In genomic region chr1:82806133-82806532, GRCh38 we compare ENCODE assay signal across 17 cellular contexts.
A peak's percentile ranks its signal among the peaks of the same experiment; 100 is the strongest.
DNase-seq lines count a peak whose midpoint lies in the region; ATAC-seq and TF ChIP-seq lines count a peak whose summit lies in the region.
"Had no signal": no experiment of that assay in that cellular context is flagged by ENCODE, and none has a peak within 500 bp of the region (broad histone marks: within the 10 kb centered on the region; RNA-seq: fewer than 3 reads in every experiment).

No MANE protein-coding gene starts in this region.

- H4K8ac ChIP-seq in trophoblast cell (ENCODE audit: low read depth, low read length): no peak overlapping the region

- H3K27ac Mint-ChIP-seq in WTC11 (no peak overlapping the region), neural progenitor cell (no peak overlapping the region)
- H3K27ac Mint-ChIP-seq: CD4-positive, alpha-beta memory T cell had no signal

- H3K4me3 Mint-ChIP-seq in WTC11 (no peak overlapping the region), neural progenitor cell (no peak overlapping the region)
- H3K4me3 Mint-ChIP-seq: CD4-positive, alpha-beta memory T cell had no signal

- H3K18ac ChIP-seq in trophoblast cell (ENCODE audit: low read length): no peak overlapping the region

- H3K4me3 ChIP-seq in neural progenitor cell (no peak overlapping the region), trophoblast cell (ENCODE audit: low read depth, low read length) (no peak overlapping the region)
- H3K4me3 ChIP-seq: GM23248 had no signal

- H2AFZ ChIP-seq in neural progenitor cell (replicated peaks) (no peak overlapping the region), trophoblast cell (ENCODE audit: insufficient read depth, low read length, poor library complexity) (no peak overlapping the region)
- H2AFZ ChIP-seq: GM23248 had no signal

- no peaks in the 10 kb centered on the region for H3K79me1 ChIP-seq in trophoblast cell (ENCODE audit: low read length)

- no peaks in the 10 kb centered on the region for H3K36me3 Mint-ChIP-seq in WTC11
- no peaks in the 10 kb centered on the region for H3K36me3 Mint-ChIP-seq in neural progenitor cell
- H3K36me3 Mint-ChIP-seq: CD4-positive, alpha-beta memory T cell had no signal

- DNase-seq in SK-N-DZ (ENCODE audit: low spot score) (peak; percentile 1), WTC11 (ENCODE audit: low spot score) (no peak), foreskin keratinocyte (peak in 1 of 2 donors; percentile 6), neural progenitor cell (ENCODE audit: low spot score) (peak; percentile 10), trophoblast cell (no peak)
- DNase-seq in activated effector memory CD4-positive, alpha-beta T cell treated with Interleukin-2 at 50 U/mL for 16 hours: no peak
- no peak for DNase-seq in stimulated activated naive CD4-positive, alpha-beta T cell (lab: John Stamatoyannopoulos, UW)
- DNase-seq: C1 segment of cervical spinal cord; Calu3; CD4-positive, alpha-beta memory T cell; COR-L47; DMS53; DMS79 treated with DMSO at 0.1 percent for 48 hours; GF-D8; GM23248; HCEC 1CT had no signal

- POLR2A ChIA-PET in WTC11 (lab: Charles Lee): interaction anchor here (0.5 kb wide), 1 partner anchor 1131 kb away, joined by 3 read pairs; no protein-coding TSS in a partner anchor

- H3K4me1 Mint-ChIP-seq in WTC11 (peaks cover 16% of the 10 kb centered on the region; the same call in 1 of the 2 replicates), neural progenitor cell (peaks cover 28% of the 10 kb centered on the region)
- H3K4me1 Mint-ChIP-seq: CD4-positive, alpha-beta memory T cell had no signal

- H3F3A ChIP-seq in neural progenitor cell (ENCODE audit: low read depth): no peaks in the 10 kb centered on the region

- no peaks in the 10 kb centered on the region for H3K4me1 ChIP-seq in foreskin keratinocyte
- peaks cover 5% of the 10 kb centered on the region for H3K4me1 ChIP-seq in neural progenitor cell
- no peaks in the 10 kb centered on the region for H3K4me1 ChIP-seq in trophoblast cell (ENCODE audit: control insufficient read depth in 1 of 2, insufficient read depth in 2 of 2, low read length in 2 of 2)

- no peak overlapping the region for H3K14ac ChIP-seq in trophoblast cell (ENCODE audit: low read length)

- H3K23ac ChIP-seq in trophoblast cell (ENCODE audit: low read length): no peak overlapping the region

- no peak overlapping the region for H4K12ac ChIP-seq in trophoblast cell (ENCODE audit: low read depth, low read length)

- H3K4ac ChIP-seq in trophoblast cell (ENCODE audit: low read depth, low read length): no peak overlapping the region

- no peak overlapping the region for H2AK5ac ChIP-seq in trophoblast cell (ENCODE audit: low read length)

- no peak overlapping the region for H4K91ac ChIP-seq in trophoblast cell (ENCODE audit: low read depth, low read length)

- H3K27me3 ChIP-seq in foreskin keratinocyte (no peaks in the 10 kb centered on the region), neural progenitor cell (no peaks in the 10 kb centered on the region), trophoblast cell (ENCODE audit: insufficient read depth, low read length) (no peaks in the 10 kb centered on the region)

- ATAC-seq in WTC11 (peak; percentile 82), foreskin keratinocyte (peak; percentile 34), GM18519 (IDR thresholded peaks at IDR 0.05; ENCODE audit: low FRiP score, unreplicated experiment) (no peak)

- no peaks in the 10 kb centered on the region for H4K20me1 ChIP-seq in neural progenitor cell (ENCODE audit: low read depth)

- no peak overlapping the region for H3K4me2 ChIP-seq in neural progenitor cell
- H3K4me2 ChIP-seq in trophoblast cell (ENCODE audit: low read length): no peak overlapping the region

- H3K79me2 ChIP-seq in neural progenitor cell (ENCODE audit: low read depth) (no peaks in the 10 kb centered on the region), trophoblast cell (ENCODE audit: control insufficient read depth, insufficient read depth, low read length, poor library complexity) (no peaks in the 10 kb centered on the region)

- H3K9ac ChIP-seq in neural progenitor cell (no peak overlapping the region), trophoblast cell (ENCODE audit: low read length) (no peak overlapping the region)
- H3K9ac ChIP-seq: GM23248 had no signal

- CTCF ChIA-PET in WTC11 (lab: Charles Lee): no interaction called here

- no peaks in the 10 kb centered on the region for H3K9me3 Mint-ChIP-seq in WTC11
- H3K9me3 Mint-ChIP-seq in neural progenitor cell: peaks cover 3% of the 10 kb centered on the region
- H3K9me3 Mint-ChIP-seq: CD4-positive, alpha-beta memory T cell had no signal

- H3K27ac ChIP-seq in foreskin keratinocyte (no peak overlapping the region), neural progenitor cell (no peak overlapping the region), trophoblast cell (ENCODE audit: low read depth, low read length) (no peak overlapping the region)
- H3K27ac ChIP-seq: GM23248 had no signal

- H3K36me3 ChIP-seq in neural progenitor cell (no peaks in the 10 kb centered on the region), trophoblast cell (ENCODE audit: control insufficient read depth in 1 of 2, insufficient read depth in 2 of 2, low read length in 2 of 2) (no peaks in the 10 kb centered on the region)

- H3K27me3 Mint-ChIP-seq in WTC11 (ENCODE audit: low read depth): no peaks in the 10 kb centered on the region
- no peaks in the 10 kb centered on the region for H3K27me3 Mint-ChIP-seq in neural progenitor cell (ENCODE audit: insufficient read depth, low read depth)
- H3K27me3 Mint-ChIP-seq: CD4-positive, alpha-beta memory T cell had no signal

- TF ChIP-seq CTCF in WTC11 (IDR thresholded peaks at IDR 0.05) (no peak), foreskin keratinocyte (conservative IDR thresholded peaks at IDR 0.05) (no peak), neural progenitor cell (IDR thresholded peaks at IDR 0.05) (no peak)

- no CpG with 5 or more reads among the region's 3 CpGs for WGBS in trophoblast cell (ENCODE audit: extremely low coverage, insufficient coverage, insufficient read length)

- H2BK12ac ChIP-seq in trophoblast cell (ENCODE audit: low read length): no peak overlapping the region

- no peak overlapping the region for H2BK120ac ChIP-seq in trophoblast cell (ENCODE audit: insufficient read depth, low read length, poor library complexity)

- no peak overlapping the region for H2BK5ac ChIP-seq in trophoblast cell (ENCODE audit: low read depth, low read length, poor library complexity)

- H3K9me3 ChIP-seq in neural progenitor cell (ENCODE audit: low read depth) (no peaks in the 10 kb centered on the region), trophoblast cell (ENCODE audit: insufficient read depth, low read depth, low read length) (no peaks in the 10 kb centered on the region)

TF ChIP-seq in WTC11, 78 proteins besides CTCF, POLR2A, EP300 and RAD21:
- TF ChIP-seq ZSCAN18 (CRISPR knock-in tag; IDR thresholded peaks at IDR 0.05): no peak
- peak; percentile 75 for TF ChIP-seq PRDM15 (CRISPR knock-in tag; IDR thresholded peaks at IDR 0.05)
TF ChIP-seq in WTC11: peak in this region for 1.

Comparison
In these comparisons a context has a peak if more than half of its experiments do, and no peak if none do; other contexts are left out.
1. DNase-seq: peak in SK-N-DZ (single experiment) and neural progenitor cell (single experiment); none in WTC11 (single experiment), activated effector memory CD4-positive, alpha-beta T cell treated with Interleukin-2 at 50 U/mL for 16 hours (single experiment), stimulated activated naive CD4-positive, alpha-beta T cell (0 of 6) and trophoblast cell (0 of 2).